ENCODE assay signal across 8 cellular contexts in the genomic region with DNA sequence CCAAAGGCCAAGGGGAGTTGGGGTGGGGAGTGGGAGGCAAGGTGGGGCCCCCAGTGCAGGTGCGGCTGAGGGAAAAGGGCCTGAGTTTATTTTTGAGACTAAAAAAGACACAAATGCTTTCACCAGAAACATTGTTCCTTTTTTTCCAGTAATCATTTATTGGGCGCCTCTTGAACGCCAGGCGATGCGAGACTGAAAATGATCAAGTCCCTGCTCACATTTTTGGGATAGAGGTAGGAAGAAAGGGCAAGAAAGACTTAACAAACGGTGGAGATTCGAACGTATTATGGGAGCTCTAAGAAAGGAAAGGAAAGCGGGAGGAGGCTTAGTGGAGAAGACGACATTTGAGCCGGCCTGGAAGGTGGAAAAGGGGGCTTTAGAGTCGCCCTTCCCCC. TPM values are rescaled to one million over a fixed set of nuclear protein-coding genes. Genes with fewer than 3 reads are reported as not detected.
DNase-seq lines count a peak whose midpoint lies in the region; ATAC-seq, FAIRE-seq and TF ChIP-seq lines count a peak whose summit lies in the region.

No MANE protein-coding gene starts in this region.

- H3K4me3 Mint-ChIP-seq in T-helper 2 cell treated with Interferon-gamma antibody and Interleukin-4, amounts not matched to agents 5 μg/mL and 100 μg/mL, for 36 hours: peak overlapping the region; percentile 100
- H3K4me3 Mint-ChIP-seq in activated naive CD8-positive, alpha-beta T cell: peak overlapping the region; percentile 99

- peak overlapping the region; percentile 44 to 83 for H3K9ac ChIP-seq in kidney (ENCODE audit: low read length in 2 of 2)

- peaks cover 10 to 15% of the 10 kb centered on the region in 2 donors for H3K36me3 ChIP-seq in kidney (ENCODE audit: control insufficient read depth in 1 of 2, insufficient read depth in 2 of 2, low read length in 2 of 2)

- peaks cover 23% of the 10 kb centered on the region for H3K4me1 Mint-ChIP-seq in T-helper 2 cell treated with Interferon-gamma antibody and Interleukin-4, amounts not matched to agents 5 μg/mL and 100 μg/mL, for 36 hours (ENCODE audit: low read depth)
- H3K4me1 Mint-ChIP-seq in activated naive CD8-positive, alpha-beta T cell (ENCODE audit: low read depth): peaks cover 32% of the 10 kb centered on the region

- peaks cover 5% of the 10 kb centered on the region for H3K27me3 Mint-ChIP-seq in T-helper 2 cell treated with Interferon-gamma antibody and Interleukin-4, amounts not matched to agents 5 μg/mL and 100 μg/mL, for 36 hours (ENCODE audit: low read depth)
- H3K27me3 Mint-ChIP-seq in activated naive CD8-positive, alpha-beta T cell: peaks cover 2% of the 10 kb centered on the region

- DNase-seq in T-helper 2 cell treated with Interferon-gamma antibody and Interleukin-4, amounts not matched to agents 5 μg/mL and 100 μg/mL, for 36 hours (ENCODE audit: low spot score): no peak
- DNase-seq in T-helper 2 cell (no peak), kidney (no peak), NCI-H1694 treated with DMSO at 0.1 percent for 48 hours (lab: John Stamatoyannopoulos, UW) (no peak), T-helper 9 cell (no peak)

- H3K4me3 ChIP-seq in kidney (ENCODE audit: low read length in 2 of 2): peak overlapping the region; percentile 57 to 66

- H3K27ac Mint-ChIP-seq in T-helper 2 cell treated with Interferon-gamma antibody and Interleukin-4, amounts not matched to agents 5 μg/mL and 100 μg/mL, for 36 hours: peak overlapping the region; percentile 88
- peak overlapping the region; percentile 85 for H3K27ac Mint-ChIP-seq in activated naive CD8-positive, alpha-beta T cell

- H3K9me3 ChIP-seq in kidney (ENCODE audit: control insufficient read depth in 1 of 2, low read length in 2 of 2): no peaks in the 10 kb centered on the region

- H3K27ac ChIP-seq in kidney (ENCODE audit: low read depth in 2 of 2, low read length in 2 of 2) (peak overlapping the region; percentile 73 to 83), temporal lobe (ENCODE audit: low read depth, low read length) (peak overlapping the region; percentile 92)

- ATAC-seq in GM21423 (IDR thresholded peaks at IDR 0.05; ENCODE audit: unreplicated experiment): no peak

- H3K4me1 ChIP-seq in kidney (ENCODE audit: control insufficient read depth in 1 of 2, insufficient read depth in 1 of 2, low read depth in 1 of 2, low read length in 2 of 2): peaks cover 12 to 23% of the 10 kb centered on the region in 2 donors

- TF ChIP-seq CTCF in kidney (IDR thresholded peaks at IDR 0.05; ENCODE audit: borderline replicate concordance, extremely low read depth, insufficient read depth): no peak

- peaks cover 34% of the 10 kb centered on the region for H3K36me3 Mint-ChIP-seq in T-helper 2 cell treated with Interferon-gamma antibody and Interleukin-4, amounts not matched to agents 5 μg/mL and 100 μg/mL, for 36 hours (ENCODE audit: low read depth)
- peaks cover 11% of the 10 kb centered on the region for H3K36me3 Mint-ChIP-seq in activated naive CD8-positive, alpha-beta T cell

- no peak for FAIRE-seq in kidney (lab: Jason Lieb, UNC)

- H3K9me3 Mint-ChIP-seq in T-helper 2 cell treated with Interferon-gamma antibody and Interleukin-4, amounts not matched to agents 5 μg/mL and 100 μg/mL, for 36 hours: no peaks in the 10 kb centered on the region
- no peaks in the 10 kb centered on the region for H3K9me3 Mint-ChIP-seq in activated naive CD8-positive, alpha-beta T cell (ENCODE audit: low read depth)

- intact Hi-C loops in kidney (cut with DNase I): no loop called here

RNA-seq across cellular contexts. Expression of a gene that starts 0.8 kb away (rescaled TPM):
- total RNA-seq in kidney (172 TPM), temporal lobe (88.5 TPM)
- polyA plus RNA-seq in kidney (ENCODE audit: insufficient read depth, low read depth, low replicate concordance): 114 TPM

RNA-seq across cellular contexts. Expression of a gene that starts 2.4 kb away (rescaled TPM):
- 2.5 TPM for total RNA-seq in kidney
- 7.6 TPM for polyA plus RNA-seq in kidney (ENCODE audit: insufficient read depth, low read depth, low replicate concordance)
- total RNA-seq in temporal lobe: 10.3 TPM

RNA-seq across cellular contexts. Expression of a gene that starts 18.7 kb away (rescaled TPM):
- total RNA-seq in kidney (91.8 TPM), temporal lobe (60.2 TPM)
- polyA plus RNA-seq in kidney (ENCODE audit: insufficient read depth, low read depth, low replicate concordance): 23.7 TPM

RNA-seq across cellular contexts. Expression of a gene that starts 25.1 kb away (rescaled TPM):
- total RNA-seq in kidney (0.76 TPM), temporal lobe (not detected)
- not detected for polyA plus RNA-seq in kidney (ENCODE audit: insufficient read depth, low read depth, low replicate concordance)

RNA-seq across cellular contexts. Expression of a gene that starts 39.6 kb away (rescaled TPM):
- total RNA-seq in kidney: 5.9 TPM
- polyA plus RNA-seq in kidney (ENCODE audit: insufficient read depth, low read depth, low replicate concordance): 1.2 TPM
- not detected for total RNA-seq in temporal lobe
